ENCODE assay signal across 12 cellular contexts in genomic region chr4:3747582-3747906, GRCh38. TPM values are rescaled to one million over a fixed set of nuclear protein-coding genes. Genes with fewer than 3 reads are reported as not detected.
DNase-seq lines count a peak whose midpoint lies in the region; ATAC-seq and TF ChIP-seq lines count a peak whose summit lies in the region.
"Had no signal": no experiment of that assay in that cellular context is flagged by ENCODE, and none has a peak within 500 bp of the region (broad histone marks: within the 10 kb centered on the region; RNA-seq: fewer than 3 reads in every experiment).

No MANE protein-coding gene starts in this region.

- H4K20me1 ChIP-seq in H9 (ENCODE audit: control insufficient read depth, insufficient read depth, insufficient read length) = no peaks in the 10 kb centered on the region
- peaks cover 3% of the 10 kb centered on the region for H4K20me1 ChIP-seq in neural progenitor cell (ENCODE audit: low read depth)
- no peaks in the 10 kb centered on the region for H4K20me1 ChIP-seq in Karpas-422 (ENCODE audit: insufficient read depth, low read depth, low read length)

- H3K9me3 ChIP-seq in H9 (ENCODE audit: control insufficient read depth, low read depth, low read length) = no peaks in the 10 kb centered on the region
- H3K9me3 ChIP-seq in neural progenitor cell (ENCODE audit: low read depth) = no peaks in the 10 kb centered on the region
- H3K9me3 ChIP-seq in Peyer's patch = peaks cover 0 to 5% (median 0%) of the 10 kb centered on the region in 4 donors
- H3K9me3 ChIP-seq in Karpas-422 (ENCODE audit: low read length) = no peaks in the 10 kb centered on the region

- DNase-seq in SKM-1 treated with dmso at 0.1 percent for 144 hours (lab: John Stamatoyannopoulos, UW; ENCODE audit: unreplicated experiment) (peak; percentile 28), SKM-1 (lab: John Stamatoyannopoulos, UW; ENCODE audit: unreplicated experiment) (no peak), H9 (peak; percentile 85), choroid plexus epithelial cell (ENCODE audit: low read depth) (peak; percentile 6), neural progenitor cell (ENCODE audit: low spot score) (peak; percentile 67), Peyer's patch (no peak), Karpas-422 (no peak)
- DNase-seq: AML-193, NCI-H69, occipital lobe had no signal

- no peak overlapping the region for H2BK120ac ChIP-seq in H9 (ENCODE audit: low read depth, low read length, poor library complexity, severe bottlenecking)

- H3K4me3 Mint-ChIP-seq in H9 (no peak overlapping the region), neural progenitor cell (no peak overlapping the region)

- no peak overlapping the region for H2BK20ac ChIP-seq in H9 (ENCODE audit: low read depth, low read length, poor library complexity, severe bottlenecking)

- no peak overlapping the region for H4K5ac ChIP-seq in H9 (ENCODE audit: insufficient read length, low read depth, low read length)

- H2BK5ac ChIP-seq in H9 (ENCODE audit: insufficient read length, low read length) = no peak overlapping the region

- no peak overlapping the region for H4K91ac ChIP-seq in H9 (ENCODE audit: insufficient read length, low read depth, low read length)

- ATAC-seq in HG03025 (IDR thresholded peaks at IDR 0.05; ENCODE audit: low FRiP score, unreplicated experiment) = no peak

- H2AFZ ChIP-seq in H9 (ENCODE audit: low read length) (no peak overlapping the region), neural progenitor cell (replicated peaks) (no peak overlapping the region), Karpas-422 (ENCODE audit: low read length) (no peak overlapping the region)

- no peak overlapping the region for H3K4me2 ChIP-seq in H9 (ENCODE audit: insufficient read depth, insufficient read length, low read length)
- no peak overlapping the region for H3K4me2 ChIP-seq in neural progenitor cell
- H3K4me2 ChIP-seq in Karpas-422 (ENCODE audit: low read depth, low read length, poor library complexity, severe bottlenecking) = no peak overlapping the region
- H3K4me2 ChIP-seq: KMS-11 had no signal

- H3K14ac ChIP-seq in H9 (ENCODE audit: insufficient read depth, low read length) = no peak overlapping the region

- H3K4me3 ChIP-seq in choroid plexus epithelial cell (ENCODE audit: low read depth, low read length) (no peak overlapping the region), neural progenitor cell (no peak overlapping the region), Peyer's patch (no peak overlapping the region), Karpas-422 (ENCODE audit: low read length) (no peak overlapping the region)

- H3K79me1 ChIP-seq in H9 (ENCODE audit: insufficient read depth, low read depth, low read length, poor library complexity, severe bottlenecking) = no peaks in the 10 kb centered on the region

- H3K9me3 Mint-ChIP-seq in H9 = peaks cover 6% of the 10 kb centered on the region in 2 experiments
- H3K9me3 Mint-ChIP-seq in neural progenitor cell = peaks cover 2% of the 10 kb centered on the region

- H3K18ac ChIP-seq in H9 (ENCODE audit: insufficient read length, low read depth, low read length) = no peak overlapping the region

- peaks cover 26 to 41% of the 10 kb centered on the region in 2 experiments for H3K4me1 Mint-ChIP-seq in H9
- H3K4me1 Mint-ChIP-seq in neural progenitor cell = peaks cover 30% of the 10 kb centered on the region

- H3K27ac Mint-ChIP-seq in H9 (no peak overlapping the region), neural progenitor cell (no peak overlapping the region)

- no peak overlapping the region for H3K27ac ChIP-seq in H9 (ENCODE audit: insufficient read length, low read depth, low read length)
- no peak overlapping the region for H3K27ac ChIP-seq in neural progenitor cell
- H3K27ac ChIP-seq in Peyer's patch = no peak overlapping the region
- H3K27ac ChIP-seq in Karpas-422 (ENCODE audit: low read length) = no peak overlapping the region
- H3K27ac ChIP-seq: KMS-11 had no signal

- H3T11ph ChIP-seq in H9 (ENCODE audit: low read length) = no peak overlapping the region

- no peak overlapping the region for H3K9ac ChIP-seq in H9 (ENCODE audit: extremely low read depth, insufficient read length, low read length)
- no peak overlapping the region for H3K9ac ChIP-seq in neural progenitor cell
- H3K9ac ChIP-seq in Karpas-422 (ENCODE audit: low read length) = no peak overlapping the region
- H3K9ac ChIP-seq: KMS-11 had no signal

- H3K56ac ChIP-seq in H9 (ENCODE audit: insufficient read length, low read depth, low read length) = no peak overlapping the region

- H3K4me1 ChIP-seq in H9 (ENCODE audit: insufficient read depth, low read length) (no peaks in the 10 kb centered on the region), neural progenitor cell (peaks cover 28% of the 10 kb centered on the region), Peyer's patch (no peaks in the 10 kb centered on the region), Karpas-422 (ENCODE audit: low read length) (no peaks in the 10 kb centered on the region)

- H3K27me3 Mint-ChIP-seq in H9 (ENCODE audit: low read depth) = peaks cover 69% of the 10 kb centered on the region
- peaks cover 43% of the 10 kb centered on the region for H3K27me3 Mint-ChIP-seq in neural progenitor cell (ENCODE audit: insufficient read depth, low read depth)

- H4K8ac ChIP-seq in H9 (replicated peaks; ENCODE audit: insufficient read length, low read depth, low read length) = no peak overlapping the region

- H3K27me3 ChIP-seq in H9 (ENCODE audit: insufficient read depth, low read length) (no peaks in the 10 kb centered on the region), neural progenitor cell (peaks cover 58% of the 10 kb centered on the region), Peyer's patch (no peaks in the 10 kb centered on the region), Karpas-422 (ENCODE audit: low read length) (no peaks in the 10 kb centered on the region)

- H3K23ac ChIP-seq in H9 (ENCODE audit: insufficient read length, low read depth, low read length) = no peak overlapping the region

- WGBS in H9 (ENCODE audit: extremely low coverage, insufficient read length, low lambda C conversion rate) = no CpG with 5 or more reads among the region's 16 CpGs

- H3K36me3 Mint-ChIP-seq in H9 (ENCODE audit: insufficient read depth in 1 of 3, low read depth in 3 of 3) (peaks cover 0 to 6% (median 6%) of the 10 kb centered on the region in 3 experiments; a peak in 4 of 7 replicates), neural progenitor cell (no peaks in the 10 kb centered on the region)

- peaks cover 23% of the 10 kb centered on the region for H3F3A ChIP-seq in neural progenitor cell (ENCODE audit: low read depth)

- TF ChIP-seq CTCF in H9 (conservative IDR thresholded peaks at IDR 0.05) (peak; percentile 76), choroid plexus epithelial cell (conservative IDR thresholded peaks at IDR 0.05; ENCODE audit: low read depth, low read length) (peak; percentile 47), neural progenitor cell (IDR thresholded peaks at IDR 0.05) (peak; percentile 62), Peyer's patch (IDR thresholded peaks at IDR 0.05) (peak in 1 of 6 experiments; percentile 10)

- no peak for TF ChIP-seq POLR2A in Peyer's patch (IDR thresholded peaks at IDR 0.05)

- peaks cover 3% of the 10 kb centered on the region for H3K23me2 ChIP-seq in H9 (ENCODE audit: insufficient read length, low read depth, low read length, poor library complexity, severe bottlenecking)

- H3K36me3 ChIP-seq in neural progenitor cell (no peaks in the 10 kb centered on the region), Peyer's patch (no peaks in the 10 kb centered on the region), Karpas-422 (ENCODE audit: insufficient read depth, low read length) (no peaks in the 10 kb centered on the region)

- H3K4ac ChIP-seq in H9 (ENCODE audit: low read depth, low read length) = no peak overlapping the region

- H2AK5ac ChIP-seq in H9 (ENCODE audit: insufficient read length, low read length) = no peak overlapping the region

- H3K79me2 ChIP-seq in H9 (ENCODE audit: insufficient read depth, low read length) (no peaks in the 10 kb centered on the region), neural progenitor cell (ENCODE audit: low read depth) (no peaks in the 10 kb centered on the region), Karpas-422 (ENCODE audit: low read length) (no peaks in the 10 kb centered on the region)

- H2BK15ac ChIP-seq in H9 (ENCODE audit: low read depth, low read length) = no peak overlapping the region

- no peak overlapping the region for H2BK12ac ChIP-seq in H9 (ENCODE audit: insufficient read length, low read depth, low read length)

- H3K9me2 ChIP-seq in Karpas-422 (replicated peaks; ENCODE audit: insufficient read depth, low read length) = no peaks in the 10 kb centered on the region

RNA-seq across cellular contexts. Expression of gene ADRA2C, which starts 18.6 kb away (rescaled TPM):
- total RNA-seq in H9 (2021) (7.2 and 8.6 TPM in 2 replicates), neural progenitor cell (ENCODE audit: low replicate concordance) (2.5 and 12.9 TPM in 2 replicates), Peyer's patch (1 to 10 TPM in 3 of 4 donors, under 1 TPM in 1; 0.76 to 5.0 (median 2.9) TPM)
- total RNA-seq in Karpas-422 (2014; rRNA removed; shearing (Covaris generic); ENCODE audit: low replicate concordance) = not detected in 2 replicates

Comparison
In these comparisons a context has a peak if more than half of its experiments do, and no peak if none do; other contexts are left out.
1. DNase-seq: peak in SKM-1 treated with dmso at 0.1 percent for 144 hours (single experiment), H9 (single experiment), choroid plexus epithelial cell (single experiment) and neural progenitor cell (single experiment); none in SKM-1 (single experiment), Peyer's patch (0 of 3) and Karpas-422 (single experiment).